Comparison of ENCODE assay signal across 1 cellular context in genomic region chr2:27086090-27086721, GRCh38.
TF ChIP-seq lines count a peak whose summit lies in the region.

No MANE protein-coding gene starts in this region.

TF ChIP-seq in HepG2, 621 proteins besides CTCF, POLR2A, EP300 and RAD21 (continued from another document and continues in another):
- no peak; the same call in 1 of the 2 replicates for TF ChIP-seq ZBTB10 (CRISPR knock-in tag; IDR thresholded peaks at IDR 0.05; ENCODE audit: borderline replicate concordance)
- TF ChIP-seq ATF2 (CRISPR knock-in tag; IDR thresholded peaks at IDR 0.05), result peak; percentile 54; the same call in 1 of the 2 replicates
- no peak; the same call in 1 of the 2 replicates for TF ChIP-seq KDM5B (CRISPR knock-in tag; IDR thresholded peaks at IDR 0.05; ENCODE audit: borderline replicate concordance)
- TF ChIP-seq AKNA (CRISPR knock-in tag; IDR thresholded peaks at IDR 0.05; ENCODE audit: borderline replicate concordance), result no peak
- peak; percentile 15 for TF ChIP-seq RXRA (CRISPR knock-in tag; IDR thresholded peaks at IDR 0.05)
- TF ChIP-seq MBD4 (IDR thresholded peaks at IDR 0.05; ENCODE audit: borderline replicate concordance, low read length), result no peak
- TF ChIP-seq YY1 (IDR thresholded peaks at IDR 0.05; ENCODE audit: insufficient read depth, insufficient replicate concordance, low read depth, low read length), result peak; percentile 87
- no peak for TF ChIP-seq KAT2B (IDR thresholded peaks at IDR 0.05; ENCODE audit: borderline replicate concordance, low read depth, low read length)
- no peak for TF ChIP-seq MAFF (IDR thresholded peaks at IDR 0.05; ENCODE audit: low read depth, low read length)
- TF ChIP-seq JUNB (CRISPR knock-in tag; IDR thresholded peaks at IDR 0.05; ENCODE audit: borderline replicate concordance), result no peak
- TF ChIP-seq ZBTB33 (CRISPR knock-in tag; IDR thresholded peaks at IDR 0.05), result peak; percentile 84
- peak; percentile 19; the same call in 1 of the 2 replicates for TF ChIP-seq ISX (CRISPR knock-in tag; conservative IDR thresholded peaks at IDR 0.05)
- TF ChIP-seq ZNF792 (CRISPR knock-in tag; IDR thresholded peaks at IDR 0.05), result peak; percentile 92
- no peak for TF ChIP-seq ATM (IDR thresholded peaks at IDR 0.05; ENCODE audit: borderline replicate concordance)
- TF ChIP-seq ZBTB43 (CRISPR knock-in tag; conservative IDR thresholded peaks at IDR 0.05), result peak; percentile 88; the same call in 1 of the 2 replicates
- TF ChIP-seq ATRX (CRISPR knock-in tag; IDR thresholded peaks at IDR 0.05; ENCODE audit: borderline replicate concordance), result no peak
- TF ChIP-seq NR1H2 (CRISPR knock-in tag; IDR thresholded peaks at IDR 0.05; ENCODE audit: borderline replicate concordance, low read depth), result no peak
- TF ChIP-seq HMGA1 (CRISPR knock-in tag; conservative IDR thresholded peaks at IDR 0.05), result no peak
- no peak for TF ChIP-seq MTA3 (CRISPR knock-in tag; IDR thresholded peaks at IDR 0.05)
- TF ChIP-seq ATF7-NPFF (CRISPR knock-in tag; IDR thresholded peaks at IDR 0.05; ENCODE audit: low read depth), result peak; percentile 92
- TF ChIP-seq HNRNPL (IDR thresholded peaks at IDR 0.05; ENCODE audit: low read depth, low read length), result no peak
- no peak for TF ChIP-seq GTF2F1 (IDR thresholded peaks at IDR 0.05; ENCODE audit: low read length)
- no peak for TF ChIP-seq SOX13 (IDR thresholded peaks at IDR 0.05)
- peak in 1 of 2 experiments; percentile 58; a peak in 1 of 4 replicates for TF ChIP-seq SOX13 (CRISPR knock-in tag; conservative IDR thresholded peaks at IDR 0.05 in 1 of 2, IDR thresholded peaks at IDR 0.05 in 1 of 2)
- TF ChIP-seq GPN1 (CRISPR knock-in tag; IDR thresholded peaks at IDR 0.05; ENCODE audit: borderline replicate concordance), result no peak
- peak; percentile 66 for TF ChIP-seq TEAD3 (CRISPR knock-in tag; optimal IDR thresholded peaks at IDR 0.05; ENCODE audit: borderline replicate concordance)
- no peak for TF ChIP-seq ELF4 (CRISPR knock-in tag; IDR thresholded peaks at IDR 0.05; ENCODE audit: borderline replicate concordance)
- TF ChIP-seq SETDB1 (CRISPR knock-in tag; IDR thresholded peaks at IDR 0.05; ENCODE audit: borderline replicate concordance), result no peak
- peak; percentile 86; the same call in 1 of the 2 replicates for TF ChIP-seq E2F1 (CRISPR knock-in tag; IDR thresholded peaks at IDR 0.05)
- peak in 1 of 2 experiments; percentile 66; a peak in 1 of 4 replicates for TF ChIP-seq ATF4 (CRISPR knock-in tag; IDR thresholded peaks at IDR 0.05)
- peak; percentile 93 for TF ChIP-seq SPEN (CRISPR knock-in tag; IDR thresholded peaks at IDR 0.05; ENCODE audit: low read depth)
- TF ChIP-seq HNF1A (IDR thresholded peaks at IDR 0.05; ENCODE audit: low read depth), result no peak
- TF ChIP-seq HNF1A (CRISPR knock-in tag; IDR thresholded peaks at IDR 0.05; ENCODE audit: borderline replicate concordance), result peak; percentile 84
- peak; percentile 72; the same call in 1 of the 2 replicates for TF ChIP-seq ZFP1 (CRISPR knock-in tag; IDR thresholded peaks at IDR 0.05)
